8 cellular contexts compared by ENCODE assay signal in genomic region chrX:20515841-20516461, GRCh38.
DNase-seq lines count a peak whose midpoint lies in the region; ATAC-seq and FAIRE-seq lines count a peak whose summit lies in the region.

No MANE protein-coding gene starts in this region.

- H3K27ac ChIP-seq in substantia nigra (ENCODE audit: low read depth, low read length, poor library complexity, severe bottlenecking) = no peak overlapping the region

- DNase-seq in GDM1 (lab: John Stamatoyannopoulos, UW) (peak; percentile 40), iPS DF 19.7 (ENCODE audit: low read depth, low spot score) (peak; percentile 15), midbrain (lab: John Stamatoyannopoulos, UW) (no peak), substantia nigra (lab: John Stamatoyannopoulos, UW) (no peak), NCI-H187 (lab: John Stamatoyannopoulos, UW) (no peak)

- ATAC-seq in GM19467 (IDR thresholded peaks at IDR 0.05; ENCODE audit: unreplicated experiment) (peak; percentile 96), HG03469 (IDR thresholded peaks at IDR 0.05; ENCODE audit: unreplicated experiment) (peak; percentile 99)

- FAIRE-seq in TTC549 (lab: Jason Lieb, UNC) = peak; percentile 85

Comparison
In these comparisons a context has a peak if more than half of its experiments do, and no peak if none do; other contexts are left out.
1. DNase-seq: peak in GDM1 (single experiment) and iPS DF 19.7 (single experiment); none in midbrain (single experiment), substantia nigra (0 of 49) and NCI-H187 (0 of 2).